ENCODE assay signal across 8 cellular contexts in genomic region chr17:74749262-74750038, GRCh38. TPM values are rescaled to one million over a fixed set of nuclear protein-coding genes. Genes with fewer than 3 reads are reported as not detected.
DNase-seq lines count a peak whose midpoint lies in the region; ATAC-seq lines count a peak whose summit lies in the region.

No MANE protein-coding gene starts in this region.

- H3K9me3 Mint-ChIP-seq in activated CD4-positive, alpha-beta memory T cell treated with anti-CD3 and anti-CD28 coated beads for 36 hours: no peaks in the 10 kb centered on the region

- H3K4me3 Mint-ChIP-seq in activated CD4-positive, alpha-beta memory T cell treated with anti-CD3 and anti-CD28 coated beads for 36 hours: peak overlapping the region; percentile 84

- CTCF ChIA-PET in activated CD4-positive, alpha-beta memory T cell treated with anti-CD3 and anti-CD28 coated beads for 36 hours (lab: Charles Lee): interaction anchor here (0.6 to 14.9 kb wide), 15 partner anchors 10 to 432 kb away, joined by 3 to 176 read pairs (median 4); partner anchors contain the start of gene RAB37

- 4 to 5% methylated on average over 44 to 47 of the region's 47 CpGs for WGBS in esophagus, 2 donors

- H3K27me3 ChIP-seq in esophagus (ENCODE audit: control insufficient read depth in 1 of 2, insufficient read depth in 2 of 2, low read length in 2 of 2) (no peaks in the 10 kb centered on the region), neuron (ENCODE audit: insufficient read depth, low read length) (no peaks in the 10 kb centered on the region)

- H3K27ac Mint-ChIP-seq in activated CD4-positive, alpha-beta memory T cell treated with anti-CD3 and anti-CD28 coated beads for 36 hours: peak overlapping the region; percentile 85

- ATAC-seq in HG03139 (IDR thresholded peaks at IDR 0.05; ENCODE audit: unreplicated experiment): no peak

- H3K4me3 ChIP-seq in esophagus (ENCODE audit: low read depth in 1 of 2, low read length in 2 of 2) (peak overlapping the region; percentile 79 to 97), neuron (ENCODE audit: low read length) (peak overlapping the region; percentile 67)

- H3K27me3 Mint-ChIP-seq in activated CD4-positive, alpha-beta memory T cell treated with anti-CD3 and anti-CD28 coated beads for 36 hours: no peaks in the 10 kb centered on the region

- H3K9me3 ChIP-seq in esophagus (ENCODE audit: control insufficient read depth in 2 of 2, insufficient read depth in 1 of 2, low read depth in 1 of 2, low read length in 1 of 2) (no peaks in the 10 kb centered on the region), neuron (ENCODE audit: low read length) (no peaks in the 10 kb centered on the region)

- POLR2A ChIA-PET in activated CD4-positive, alpha-beta memory T cell treated with anti-CD3 and anti-CD28 coated beads for 36 hours (lab: Charles Lee): interaction anchor here (0.9 to 4.4 kb wide), 12 partner anchors 9 to 263 kb away, joined by 3 to 24 read pairs (median 8); partner anchors contain the start of genes FDXR, MRPL58, NAT9 and RAB37

- intact Hi-C loops in activated CD4-positive, alpha-beta memory T cell treated with anti-CD3 and anti-CD28 coated beads for 36 hours (cut with micrococcal nuclease): loop anchor here (5.0 to 10.0 kb wide), 2 partner anchors 467 to 535 kb away; partner anchors contain the start of gene TTYH2

- H3K36me3 Mint-ChIP-seq in activated CD4-positive, alpha-beta memory T cell treated with anti-CD3 and anti-CD28 coated beads for 36 hours: peaks cover 27% of the 10 kb centered on the region

- H3K36me3 ChIP-seq in esophagus (ENCODE audit: control insufficient read depth in 2 of 2, insufficient read depth in 2 of 2, low read length in 1 of 2) (peaks cover 0 to 2% of the 10 kb centered on the region in 2 donors), neuron (ENCODE audit: insufficient read depth, low read length) (no peaks in the 10 kb centered on the region)

- peak; percentile 72 for DNase-seq in DMS53 (lab: John Stamatoyannopoulos, UW)
- no peak for DNase-seq in DMS53 treated with DMSO at 0.1 percent for 48 hours (lab: John Stamatoyannopoulos, UW; ENCODE audit: unreplicated experiment)
- DNase-seq in HK-2 (ENCODE audit: unreplicated experiment): peak; percentile 66
- DNase-seq in activated CD4-positive, alpha-beta memory T cell treated with anti-CD3 and anti-CD28 coated beads for 36 hours: peak; percentile 76
- DNase-seq in NCI-H1694 treated with DMSO at 0.1 percent for 48 hours (lab: John Stamatoyannopoulos, UW): no peak

- H3K27ac ChIP-seq in esophagus (ENCODE audit: low read depth in 2 of 2, low read length in 1 of 2): peak overlapping the region; percentile 84 to 86

- H3K4me1 ChIP-seq in esophagus (ENCODE audit: control insufficient read depth in 2 of 2, insufficient read depth in 2 of 2, low read length in 1 of 2) (peaks cover 2 to 23% of the 10 kb centered on the region in 2 donors), neuron (ENCODE audit: insufficient read depth, low read length) (peaks cover 25% of the 10 kb centered on the region)

- H2AFZ ChIP-seq in neuron (ENCODE audit: low read depth, low read length): no peak overlapping the region

- H3K4me1 Mint-ChIP-seq in activated CD4-positive, alpha-beta memory T cell treated with anti-CD3 and anti-CD28 coated beads for 36 hours (ENCODE audit: low read depth): peaks cover 50% of the 10 kb centered on the region

RNA-seq across cellular contexts. Expression of gene NHERF1, which starts 1.0 kb away (rescaled TPM):
- 100 to 1,000 TPM; 136 TPM for total RNA-seq in activated CD4-positive, alpha-beta memory T cell treated with anti-CD3 and anti-CD28 coated beads for 36 hours
- 100 to 1,000 TPM; 108 to 224 TPM for polyA plus RNA-seq in esophagus

RNA-seq across cellular contexts. Expression of gene RAB37, which starts 12.4 kb away (rescaled TPM):
- total RNA-seq in activated CD4-positive, alpha-beta memory T cell treated with anti-CD3 and anti-CD28 coated beads for 36 hours: 1 to 10 TPM; 6.5 to 7.0 TPM
- polyA plus RNA-seq in esophagus: under 1 TPM; 0.66 to 0.86 TPM

RNA-seq across cellular contexts. Expression of gene NAT9, which starts 26.7 kb away (rescaled TPM):
- total RNA-seq in activated CD4-positive, alpha-beta memory T cell treated with anti-CD3 and anti-CD28 coated beads for 36 hours: 10 to 100 TPM; 42.9 to 46.9 TPM
- 10 to 100 TPM; 19.7 to 25.6 TPM for polyA plus RNA-seq in esophagus

RNA-seq across cellular contexts. Expression of gene CD300LF, which starts 36.7 kb away (rescaled TPM):
- not detected for total RNA-seq in activated CD4-positive, alpha-beta memory T cell treated with anti-CD3 and anti-CD28 coated beads for 36 hours
- under 1 TPM; 0.04 to 0.14 TPM for polyA plus RNA-seq in esophagus

Comparison
In these comparisons a context has a peak if more than half of its experiments do, and no peak if none do; other contexts are left out.
1. DNase-seq: peak in DMS53 (single experiment), HK-2 (single experiment) and activated CD4-positive, alpha-beta memory T cell treated with anti-CD3 and anti-CD28 coated beads for 36 hours (single experiment); none in DMS53 treated with DMSO at 0.1 percent for 48 hours (single experiment) and NCI-H1694 treated with DMSO at 0.1 percent for 48 hours (single experiment).